ENCODE assay signal across 16 cellular contexts in genomic region chr21:42439284-42440186, GRCh38. TPM values are rescaled to one million over a fixed set of nuclear protein-coding genes. Genes with fewer than 3 reads are reported as not detected.
DNase-seq lines count a peak whose midpoint lies in the region; ATAC-seq and TF ChIP-seq lines count a peak whose summit lies in the region.
"Had no signal": no experiment of that assay in that cellular context is flagged by ENCODE, and none has a peak within 500 bp of the region (broad histone marks: within the 10 kb centered on the region; RNA-seq: fewer than 3 reads in every experiment).

No MANE protein-coding gene starts in this region.

- DNase-seq in activated CD4-positive, alpha-beta T cell treated with anti-CD3 and anti-CD28 coated beads for 36 hours = peak; percentile 66
- no peak for DNase-seq in activated CD4-positive, alpha-beta T cell treated with anti-CD3 and anti-CD28 coated beads, Interleukin-2, amount 10 ng/mL, durations not matched to agents 7 days and 5 days
- peak; percentile 12 for DNase-seq in activated B cell treated with CpG ODN at 0.5 μM for 24 hours
- DNase-seq in activated naive CD8-positive, alpha-beta T cell treated with anti-CD3 and anti-CD28 coated beads, Interleukin-2, amount 50 U/mL, for 24 hours = peak; percentile 65
- peak; percentile 75 for DNase-seq in stimulated activated CD8-positive, alpha-beta memory T cell treated with anti-CD3 and anti-CD28 coated beads, Interleukin-4, amount 100 ng/mL, for 48 hours
- no peak for DNase-seq in endothelial cell (ENCODE audit: low spot score)
- DNase-seq in NCI-H1105 treated with DMSO at 0.1 percent for 48 hours (lab: John Stamatoyannopoulos, UW) = no peak
- DNase-seq in H7 = no peak
- DNase-seq: 8988T; effector CD8-positive, alpha-beta T cell; islet precursor cell; NCI-H187 treated with DMSO at 0.1 percent for 48 hours; retina had no signal

- CTCF ChIA-PET in activated CD4-positive, alpha-beta T cell treated with anti-CD3 and anti-CD28 coated beads for 36 hours (lab: Charles Lee) = interaction anchor here (0.6 kb wide), 1 partner anchor 181 kb away, joined by 3 read pairs; no protein-coding TSS in a partner anchor
- CTCF ChIA-PET in activated CD4-positive, alpha-beta T cell treated with anti-CD3 and anti-CD28 coated beads, Interleukin-2, amount 10 ng/mL, durations not matched to agents 7 days and 5 days (lab: Charles Lee) = interaction anchor here (1.1 to 1.7 kb wide), 2 partner anchors 11 to 19 kb away, joined by 3 to 4 read pairs; no protein-coding TSS in a partner anchor
- CTCF ChIA-PET in activated B cell treated with CpG ODN at 0.5 μM for 24 hours (lab: Charles Lee) = no interaction called here

- peaks cover 4% of the 10 kb centered on the region for H3K9me3 Mint-ChIP-seq in activated CD4-positive, alpha-beta T cell treated with anti-CD3 and anti-CD28 coated beads for 36 hours (ENCODE audit: low read depth)
- H3K9me3 Mint-ChIP-seq in activated CD4-positive, alpha-beta T cell treated with anti-CD3 and anti-CD28 coated beads, Interleukin-2, amount 10 ng/mL, durations not matched to agents 7 days and 5 days = no peaks in the 10 kb centered on the region
- H3K9me3 Mint-ChIP-seq in activated B cell treated with CpG ODN at 0.5 μM for 24 hours = peaks cover 6% of the 10 kb centered on the region
- H3K9me3 Mint-ChIP-seq in activated naive CD8-positive, alpha-beta T cell treated with anti-CD3 and anti-CD28 coated beads, Interleukin-2, amount 50 U/mL, for 24 hours = peaks cover 11% of the 10 kb centered on the region
- no peaks in the 10 kb centered on the region for H3K9me3 Mint-ChIP-seq in endothelial cell (ENCODE audit: unreplicated experiment)

- H3K4me3 ChIP-seq in H7 (ENCODE audit: insufficient read depth, low read depth, low read length) = no peak overlapping the region
- H3K4me3 ChIP-seq: gastroesophageal sphincter, SK-N-MC, upper lobe of left lung had no signal

- no peaks in the 10 kb centered on the region for H3K27me3 ChIP-seq in H7 (ENCODE audit: control insufficient read depth, insufficient read depth, low read length)
- H3K27me3 ChIP-seq: upper lobe of left lung had no signal

- peaks cover 80% of the 10 kb centered on the region for H3K36me3 Mint-ChIP-seq in activated CD4-positive, alpha-beta T cell treated with anti-CD3 and anti-CD28 coated beads for 36 hours (ENCODE audit: low read depth)
- peaks cover 89% of the 10 kb centered on the region for H3K36me3 Mint-ChIP-seq in activated CD4-positive, alpha-beta T cell treated with anti-CD3 and anti-CD28 coated beads, Interleukin-2, amount 10 ng/mL, durations not matched to agents 7 days and 5 days (ENCODE audit: low read depth)
- H3K36me3 Mint-ChIP-seq in activated B cell treated with CpG ODN at 0.5 μM for 24 hours (ENCODE audit: low read depth) = no peaks in the 10 kb centered on the region
- H3K36me3 Mint-ChIP-seq in activated naive CD8-positive, alpha-beta T cell treated with anti-CD3 and anti-CD28 coated beads, Interleukin-2, amount 50 U/mL, for 24 hours (ENCODE audit: low read depth) = peaks cover 83% of the 10 kb centered on the region
- peaks cover 4% of the 10 kb centered on the region for H3K36me3 Mint-ChIP-seq in endothelial cell (ENCODE audit: low read depth, unreplicated experiment)

- intact Hi-C loops in activated CD4-positive, alpha-beta T cell treated with anti-CD3 and anti-CD28 coated beads for 36 hours (cut with DNase I, micrococcal nuclease) = loop anchor here in 1 of 2 experiments (2.0 kb wide), 1 partner anchor 33 kb away; no protein-coding TSS in a partner anchor
- intact Hi-C loops in activated B cell treated with CpG ODN at 0.5 μM for 24 hours (cut with micrococcal nuclease) = no loop called here

- H3K4me1 Mint-ChIP-seq in activated CD4-positive, alpha-beta T cell treated with anti-CD3 and anti-CD28 coated beads for 36 hours = peaks cover 55% of the 10 kb centered on the region
- H3K4me1 Mint-ChIP-seq in activated CD4-positive, alpha-beta T cell treated with anti-CD3 and anti-CD28 coated beads, Interleukin-2, amount 10 ng/mL, durations not matched to agents 7 days and 5 days = peaks cover 38% of the 10 kb centered on the region
- peaks cover 10% of the 10 kb centered on the region for H3K4me1 Mint-ChIP-seq in activated B cell treated with CpG ODN at 0.5 μM for 24 hours
- H3K4me1 Mint-ChIP-seq in activated naive CD8-positive, alpha-beta T cell treated with anti-CD3 and anti-CD28 coated beads, Interleukin-2, amount 50 U/mL, for 24 hours = peaks cover 76% of the 10 kb centered on the region
- no peaks in the 10 kb centered on the region for H3K4me1 Mint-ChIP-seq in endothelial cell (ENCODE audit: unreplicated experiment)

- POLR2A ChIA-PET in activated CD4-positive, alpha-beta T cell treated with anti-CD3 and anti-CD28 coated beads for 36 hours (lab: Charles Lee) = no interaction called here
- POLR2A ChIA-PET in activated CD4-positive, alpha-beta T cell treated with anti-CD3 and anti-CD28 coated beads, Interleukin-2, amount 10 ng/mL, durations not matched to agents 7 days and 5 days (lab: Charles Lee) = no interaction called here
- POLR2A ChIA-PET in activated B cell treated with CpG ODN at 0.5 μM for 24 hours (lab: Charles Lee) = interaction anchor here (0.5 kb wide), 1 partner anchor 43 kb away, joined by 4 read pairs; no protein-coding TSS in a partner anchor

- TF ChIP-seq CTCF in activated B cell treated with CpG ODN at 0.5 μM for 24 hours (IDR thresholded peaks at IDR 0.05) (no peak), endothelial cell (IDR thresholded peaks at IDR 0.05; ENCODE audit: unreplicated experiment) (no peak)

- peak; percentile 64 for ATAC-seq in activated CD4-positive, alpha-beta T cell treated with anti-CD3 and anti-CD28 coated beads for 36 hours
- no peak for ATAC-seq in activated B cell treated with CpG ODN at 0.5 μM for 24 hours (ENCODE audit: low read depth)
- peak; percentile 62 for ATAC-seq in activated naive CD8-positive, alpha-beta T cell treated with anti-CD3 and anti-CD28 coated beads, Interleukin-2, amount 50 U/mL, for 24 hours
- ATAC-seq: gastroesophageal sphincter had no signal

- H3K4me3 Mint-ChIP-seq in activated CD4-positive, alpha-beta T cell treated with anti-CD3 and anti-CD28 coated beads for 36 hours = no peak overlapping the region
- no peak overlapping the region for H3K4me3 Mint-ChIP-seq in activated CD4-positive, alpha-beta T cell treated with anti-CD3 and anti-CD28 coated beads, Interleukin-2, amount 10 ng/mL, durations not matched to agents 7 days and 5 days
- H3K4me3 Mint-ChIP-seq in activated B cell treated with CpG ODN at 0.5 μM for 24 hours (no peak overlapping the region), endothelial cell (ENCODE audit: unreplicated experiment) (no peak overlapping the region)
- peak overlapping the region; percentile 67 for H3K4me3 Mint-ChIP-seq in activated naive CD8-positive, alpha-beta T cell treated with anti-CD3 and anti-CD28 coated beads, Interleukin-2, amount 50 U/mL, for 24 hours

- H3K27ac Mint-ChIP-seq in activated CD4-positive, alpha-beta T cell treated with anti-CD3 and anti-CD28 coated beads for 36 hours = peak overlapping the region; percentile 85
- no peak overlapping the region for H3K27ac Mint-ChIP-seq in activated CD4-positive, alpha-beta T cell treated with anti-CD3 and anti-CD28 coated beads, Interleukin-2, amount 10 ng/mL, durations not matched to agents 7 days and 5 days
- H3K27ac Mint-ChIP-seq in activated B cell treated with CpG ODN at 0.5 μM for 24 hours (no peak overlapping the region), endothelial cell (ENCODE audit: unreplicated experiment) (no peak overlapping the region)
- H3K27ac Mint-ChIP-seq in activated naive CD8-positive, alpha-beta T cell treated with anti-CD3 and anti-CD28 coated beads, Interleukin-2, amount 50 U/mL, for 24 hours = peak overlapping the region; percentile 92

- H3K36me3 ChIP-seq in H7 (replicated peaks; ENCODE audit: control insufficient read depth, insufficient read depth, low read length) = no peaks in the 10 kb centered on the region
- H3K36me3 ChIP-seq: gastroesophageal sphincter, upper lobe of left lung had no signal

- H3K27me3 Mint-ChIP-seq in activated CD4-positive, alpha-beta T cell treated with anti-CD3 and anti-CD28 coated beads for 36 hours = no peaks in the 10 kb centered on the region
- H3K27me3 Mint-ChIP-seq in activated CD4-positive, alpha-beta T cell treated with anti-CD3 and anti-CD28 coated beads, Interleukin-2, amount 10 ng/mL, durations not matched to agents 7 days and 5 days = no peaks in the 10 kb centered on the region
- H3K27me3 Mint-ChIP-seq in activated B cell treated with CpG ODN at 0.5 μM for 24 hours = peaks cover 19% of the 10 kb centered on the region
- H3K27me3 Mint-ChIP-seq in activated naive CD8-positive, alpha-beta T cell treated with anti-CD3 and anti-CD28 coated beads, Interleukin-2, amount 50 U/mL, for 24 hours = peaks cover 4% of the 10 kb centered on the region
- H3K27me3 Mint-ChIP-seq in endothelial cell (ENCODE audit: unreplicated experiment) = peaks cover 19% of the 10 kb centered on the region

RNA-seq across cellular contexts. Expression of gene UBASH3A, which starts 35.8 kb away (rescaled TPM):
- total RNA-seq in activated CD4-positive, alpha-beta T cell treated with anti-CD3 and anti-CD28 coated beads for 36 hours = 10 to 100 TPM; 37.3 to 39.0 TPM
- 10 to 100 TPM; 77.4 to 83.7 TPM for total RNA-seq in activated CD4-positive, alpha-beta T cell treated with anti-CD3 and anti-CD28 coated beads, Interleukin-2, amount 10 ng/mL, durations not matched to agents 7 days and 5 days
- 0.20 TPM in 1 of 2 replicates, not detected in the other for total RNA-seq in activated B cell treated with CpG ODN at 0.5 μM for 24 hours
- total RNA-seq in endothelial cell (ENCODE audit: unreplicated experiment) = not detected
- not detected in 2 replicates for total RNA-seq in H7 (2014; rRNA removed; shearing (Covaris generic))

RNA-seq across cellular contexts. Expression of gene TMPRSS3, which starts 43.7 kb away (rescaled TPM):
- 100 to 1,000 TPM in 1 of 2 experiments, 10 to 100 TPM in 1; 99.1 to 113 TPM for total RNA-seq in activated CD4-positive, alpha-beta T cell treated with anti-CD3 and anti-CD28 coated beads for 36 hours
- total RNA-seq in activated CD4-positive, alpha-beta T cell treated with anti-CD3 and anti-CD28 coated beads, Interleukin-2, amount 10 ng/mL, durations not matched to agents 7 days and 5 days = 1 to 10 TPM; 7.4 to 8.9 TPM
- total RNA-seq in activated B cell treated with CpG ODN at 0.5 μM for 24 hours = 0.22 TPM in 1 of 2 replicates, not detected in the other
- not detected for total RNA-seq in endothelial cell (ENCODE audit: unreplicated experiment)
- not detected in 2 replicates for total RNA-seq in H7 (2014; rRNA removed; shearing (Covaris generic))

RNA-seq across cellular contexts. Expression of gene RSPH1, which starts 56.5 kb away (rescaled TPM):
- total RNA-seq in activated CD4-positive, alpha-beta T cell treated with anti-CD3 and anti-CD28 coated beads for 36 hours = under 1 TPM; 0.21 to 0.34 TPM
- total RNA-seq in activated CD4-positive, alpha-beta T cell treated with anti-CD3 and anti-CD28 coated beads, Interleukin-2, amount 10 ng/mL, durations not matched to agents 7 days and 5 days = not detected
- total RNA-seq in activated B cell treated with CpG ODN at 0.5 μM for 24 hours (0.38 TPM in 1 of 2 replicates, not detected in the other), endothelial cell (ENCODE audit: unreplicated experiment) (0.82 TPM)
- total RNA-seq in H7 (2014; rRNA removed; shearing (Covaris generic)) = 0.15 TPM in 1 of 2 replicates, not detected in the other

Comparison
In these comparisons a context has a peak if more than half of its experiments do, and no peak if none do; other contexts are left out.
1. DNase-seq: peak in activated CD4-positive, alpha-beta T cell treated with anti-CD3 and anti-CD28 coated beads for 36 hours (single experiment), activated B cell treated with CpG ODN at 0.5 μM for 24 hours (single experiment), activated naive CD8-positive, alpha-beta T cell treated with anti-CD3 and anti-CD28 coated beads, Interleukin-2, amount 50 U/mL, for 24 hours (single experiment) and stimulated activated CD8-positive, alpha-beta memory T cell treated with anti-CD3 and anti-CD28 coated beads, Interleukin-4, amount 100 ng/mL, for 48 hours (single experiment); none in activated CD4-positive, alpha-beta T cell treated with anti-CD3 and anti-CD28 coated beads, Interleukin-2, amount 10 ng/mL, durations not matched to agents 7 days and 5 days (single experiment), endothelial cell (single experiment), NCI-H1105 treated with DMSO at 0.1 percent for 48 hours (single experiment) and H7 (single experiment).
2. H3K27ac Mint-ChIP-seq: peak in activated CD4-positive, alpha-beta T cell treated with anti-CD3 and anti-CD28 coated beads for 36 hours (single experiment) and activated naive CD8-positive, alpha-beta T cell treated with anti-CD3 and anti-CD28 coated beads, Interleukin-2, amount 50 U/mL, for 24 hours (single experiment); none in activated CD4-positive, alpha-beta T cell treated with anti-CD3 and anti-CD28 coated beads, Interleukin-2, amount 10 ng/mL, durations not matched to agents 7 days and 5 days (single experiment), activated B cell treated with CpG ODN at 0.5 μM for 24 hours (single experiment) and endothelial cell (single experiment).
3. RNA of gene TMPRSS3, which starts 43.7 kb away (total RNA-seq): 99.1 to 113 TPM in activated CD4-positive, alpha-beta T cell treated with anti-CD3 and anti-CD28 coated beads for 36 hours; 7.4 to 8.9 TPM in activated CD4-positive, alpha-beta T cell treated with anti-CD3 and anti-CD28 coated beads, Interleukin-2, amount 10 ng/mL, durations not matched to agents 7 days and 5 days, 0.22 TPM in activated B cell treated with CpG ODN at 0.5 μM for 24 hours, not detected in endothelial cell (single experiment) and not detected in H7; every median in the first group is over 10 times any median in the second.
4. RNA of gene UBASH3A, which starts 35.8 kb away (total RNA-seq): 77.4 to 83.7 TPM in activated CD4-positive, alpha-beta T cell treated with anti-CD3 and anti-CD28 coated beads, Interleukin-2, amount 10 ng/mL, durations not matched to agents 7 days and 5 days and 37.3 to 39.0 TPM in activated CD4-positive, alpha-beta T cell treated with anti-CD3 and anti-CD28 coated beads for 36 hours; 0.20 TPM in activated B cell treated with CpG ODN at 0.5 μM for 24 hours, not detected in endothelial cell (single experiment) and not detected in H7; every median in the first group is over 10 times any median in the second.